Comparison of ENCODE assay signal across 9 cellular contexts in genomic region chr2:143451622-143452021, GRCh38.
DNase-seq lines count a peak whose midpoint lies in the region; ATAC-seq, FAIRE-seq and TF ChIP-seq lines count a peak whose summit lies in the region.
"Had no signal": no experiment of that assay in that cellular context is flagged by ENCODE, and none has a peak within 500 bp of the region (broad histone marks: within the 10 kb centered on the region; RNA-seq: fewer than 3 reads in every experiment).

No MANE protein-coding gene starts in this region.

- H3K27me3 ChIP-seq in small intestine (ENCODE audit: control insufficient read depth in 2 of 2, insufficient read depth in 2 of 2, low read length in 2 of 2) (no peaks in the 10 kb centered on the region), brain microvascular endothelial cell (replicated peaks) (no peaks in the 10 kb centered on the region)
- H3K27me3 ChIP-seq: left lung had no signal

- H3K9me3 Mint-ChIP-seq in activated CD8-positive, alpha-beta T cell treated with anti-CD3 and anti-CD28 coated beads for 36 hours, result no peaks in the 10 kb centered on the region

- 17 to 29% (median 25%) methylated on average over 2 of the region's 2 CpGs for WGBS in small intestine, 3 donors

- no peaks in the 10 kb centered on the region for H3K9me3 ChIP-seq in small intestine (ENCODE audit: control insufficient read depth, low read depth)
- H3K9me3 ChIP-seq: left lung had no signal

- peak; percentile 70 for ATAC-seq in HG03139 (IDR thresholded peaks at IDR 0.05; ENCODE audit: unreplicated experiment)
- peak; percentile 34 for ATAC-seq in activated CD8-positive, alpha-beta T cell treated with anti-CD3 and anti-CD28 coated beads for 36 hours
- ATAC-seq: left lung had no signal

- no peak overlapping the region for H3K4me3 Mint-ChIP-seq in activated CD8-positive, alpha-beta T cell treated with anti-CD3 and anti-CD28 coated beads for 36 hours

- CTCF ChIA-PET in activated CD8-positive, alpha-beta T cell treated with anti-CD3 and anti-CD28 coated beads for 36 hours (lab: Charles Lee), result no interaction called here

- peaks cover 10% of the 10 kb centered on the region for H3K36me3 Mint-ChIP-seq in activated CD8-positive, alpha-beta T cell treated with anti-CD3 and anti-CD28 coated beads for 36 hours (ENCODE audit: low read depth)

- H3K4me1 Mint-ChIP-seq in activated CD8-positive, alpha-beta T cell treated with anti-CD3 and anti-CD28 coated beads for 36 hours (ENCODE audit: low read depth), result peaks cover 50% of the 10 kb centered on the region

- no peak for FAIRE-seq in small intestine (lab: Jason Lieb, UNC)

- POLR2A ChIA-PET in activated CD8-positive, alpha-beta T cell treated with anti-CD3 and anti-CD28 coated beads for 36 hours (lab: Charles Lee), result interaction anchor here (0.6 kb wide), 1 partner anchor 38 kb away, joined by 5 read pairs; no protein-coding TSS in a partner anchor

- in situ Hi-C loops in brain microvascular endothelial cell (cut with HindIII; ENCODE audit: low pct_ligation_motif_present, low sequenced_read_pairs), result no loop called here

- peaks cover 0 to 4% of the 10 kb centered on the region in 2 donors for H3K4me1 ChIP-seq in small intestine (ENCODE audit: control insufficient read depth in 2 of 2, insufficient read depth in 1 of 2, low read depth in 1 of 2, low read length in 1 of 2)
- H3K4me1 ChIP-seq: left lung had no signal

- peak; percentile 2 for DNase-seq in stimulated activated CD4-positive, alpha-beta T cell treated with anti-CD3 and anti-CD28 coated beads, Interleukin-1b, Interleukin-23, amount 100 ng/mL, for 48 hours
- no peak for DNase-seq in stimulated activated CD4-positive, alpha-beta T cell treated with anti-CD3 and anti-CD28 coated beads, Interleukin-4, amount 100 ng/mL, for 1 hour
- DNase-seq in activated CD8-positive, alpha-beta T cell treated with anti-CD3 and anti-CD28 coated beads for 36 hours, result peak; percentile 13
- DNase-seq in GM10266 (ENCODE audit: extremely low spot score) (no peak), small intestine (no peak), ecto neural progenitor cell (ENCODE audit: low spot score) (no peak), brain microvascular endothelial cell (no peak)
- DNase-seq: left lung had no signal

- no peak overlapping the region for H3K27ac Mint-ChIP-seq in activated CD8-positive, alpha-beta T cell treated with anti-CD3 and anti-CD28 coated beads for 36 hours

- H3K27ac ChIP-seq in small intestine (ENCODE audit: low read depth in 1 of 2, low read length in 1 of 2) (no peak overlapping the region), brain microvascular endothelial cell (no peak overlapping the region)
- H3K27ac ChIP-seq: left lung had no signal

- H3K4me3 ChIP-seq in small intestine (ENCODE audit: low read depth in 1 of 2, low read length in 2 of 2) (no peak overlapping the region), brain microvascular endothelial cell (ENCODE audit: low read depth, low read length) (no peak overlapping the region)
- H3K4me3 ChIP-seq: left lung had no signal

- no peaks in the 10 kb centered on the region for H3K27me3 Mint-ChIP-seq in activated CD8-positive, alpha-beta T cell treated with anti-CD3 and anti-CD28 coated beads for 36 hours

- no peaks in the 10 kb centered on the region for H3K36me3 ChIP-seq in small intestine (ENCODE audit: control insufficient read depth in 2 of 2, insufficient read depth in 2 of 2, low read length in 2 of 2)
- H3K36me3 ChIP-seq in brain microvascular endothelial cell (replicated peaks), result no peaks in the 10 kb centered on the region
- H3K36me3 ChIP-seq: left lung had no signal

- no peak for TF ChIP-seq CTCF in activated CD8-positive, alpha-beta T cell treated with anti-CD3 and anti-CD28 coated beads for 36 hours (IDR thresholded peaks at IDR 0.05)
- TF ChIP-seq CTCF in GM10266 (IDR thresholded peaks at IDR 0.05; ENCODE audit: control insufficient read depth, insufficient read depth, low read depth, missing control alignments), result no peak
- no peak for TF ChIP-seq CTCF in brain microvascular endothelial cell (IDR thresholded peaks at IDR 0.05; ENCODE audit: low read depth, low read length, missing control alignments)

- intact Hi-C loops in activated CD8-positive, alpha-beta T cell treated with anti-CD3 and anti-CD28 coated beads for 36 hours (cut with micrococcal nuclease), result no loop called here

Comparison
In these comparisons a context has a peak if more than half of its experiments do, and no peak if none do; other contexts are left out.
1. DNase-seq: peak in stimulated activated CD4-positive, alpha-beta T cell treated with anti-CD3 and anti-CD28 coated beads, Interleukin-1b, Interleukin-23, amount 100 ng/mL, for 48 hours (single experiment) and activated CD8-positive, alpha-beta T cell treated with anti-CD3 and anti-CD28 coated beads for 36 hours (single experiment); none in stimulated activated CD4-positive, alpha-beta T cell treated with anti-CD3 and anti-CD28 coated beads, Interleukin-4, amount 100 ng/mL, for 1 hour (single experiment), GM10266 (single experiment), small intestine (single experiment), ecto neural progenitor cell (single experiment) and brain microvascular endothelial cell (single experiment).